ENCODE assay signal across 19 cellular contexts in genomic region chr22:29203456-29203855, GRCh38. TPM values are rescaled to one million over a fixed set of nuclear protein-coding genes. Genes with fewer than 3 reads are reported as not detected.
DNase-seq lines count a peak whose midpoint lies in the region; ATAC-seq and TF ChIP-seq lines count a peak whose summit lies in the region.
"Had no signal": no experiment of that assay in that cellular context is flagged by ENCODE, and none has a peak within 500 bp of the region (broad histone marks: within the 10 kb centered on the region; RNA-seq: fewer than 3 reads in every experiment).

No MANE protein-coding gene starts in this region.

- no peaks in the 10 kb centered on the region for H3K36me3 Mint-ChIP-seq in activated naive CD8-positive, alpha-beta T cell treated with anti-CD3 and anti-CD28 coated beads, Interleukin-2, amount 10 ng/mL, durations not matched to agents 7 days and 5 days
- no peaks in the 10 kb centered on the region for H3K36me3 Mint-ChIP-seq in activated naive CD8-positive, alpha-beta T cell treated with anti-CD3 and anti-CD28 coated beads, Interleukin-2, amount 50 U/mL, for 24 hours (ENCODE audit: low read depth)
- H3K36me3 Mint-ChIP-seq in endodermal cell (ENCODE audit: low read depth), result no peaks in the 10 kb centered on the region
- H3K36me3 Mint-ChIP-seq in activated naive CD4-positive, alpha-beta T cell treated with anti-CD3 and anti-CD28 coated beads, Interleukin-2, amount 50 U/mL, for 72 hours, result peaks cover 0 to 5% of the 10 kb centered on the region in 2 donors
- H3K36me3 Mint-ChIP-seq: naive thymus-derived CD4-positive, alpha-beta T cell had no signal

- H3K36me3 ChIP-seq in MM.1S (replicated peaks; ENCODE audit: insufficient read depth, low read length) (no peaks in the 10 kb centered on the region), endodermal cell (ENCODE audit: control insufficient read depth, insufficient read depth, low read length) (no peaks in the 10 kb centered on the region), upper lobe of left lung (no peaks in the 10 kb centered on the region)
- H3K36me3 ChIP-seq: esophagus squamous epithelium had no signal

- TF ChIP-seq POLR2A in upper lobe of left lung (IDR thresholded peaks at IDR 0.05), result no peak

- H3K27me3 ChIP-seq in MM.1S (replicated peaks; ENCODE audit: insufficient read depth, low read length), result no peaks in the 10 kb centered on the region
- no peaks in the 10 kb centered on the region for H3K27me3 ChIP-seq in endodermal cell (ENCODE audit: control insufficient read depth, insufficient read depth, low read length, poor library complexity, severe bottlenecking)
- peaks cover 0 to 7% (median 0%) of the 10 kb centered on the region in 4 donors for H3K27me3 ChIP-seq in upper lobe of left lung
- H3K27me3 ChIP-seq: testis had no signal

- peak overlapping the region; percentile 91; the same call in 1 of the 2 replicates for H3K27ac ChIP-seq in MM.1S (ENCODE audit: low read length)
- H3K27ac ChIP-seq in endodermal cell (ENCODE audit: low read depth, low read length), result no peak overlapping the region
- peak overlapping the region in 3 of 4 donors; percentile 78 to 93 (median 85) for H3K27ac ChIP-seq in upper lobe of left lung
- H3K27ac ChIP-seq: C4-2B, GM23248, RWPE1, testis had no signal

- peaks cover 38% of the 10 kb centered on the region for H3F3A ChIP-seq in MM.1S (ENCODE audit: insufficient read depth, low read length)

- peak overlapping the region; percentile 72 for H3K27ac Mint-ChIP-seq in activated naive CD8-positive, alpha-beta T cell treated with anti-CD3 and anti-CD28 coated beads, Interleukin-2, amount 10 ng/mL, durations not matched to agents 7 days and 5 days
- no peak overlapping the region for H3K27ac Mint-ChIP-seq in activated naive CD8-positive, alpha-beta T cell treated with anti-CD3 and anti-CD28 coated beads, Interleukin-2, amount 50 U/mL, for 24 hours
- no peak overlapping the region for H3K27ac Mint-ChIP-seq in endodermal cell
- H3K27ac Mint-ChIP-seq in activated naive CD4-positive, alpha-beta T cell treated with anti-CD3 and anti-CD28 coated beads, Interleukin-2, amount 50 U/mL, for 72 hours, result no peak overlapping the region
- H3K27ac Mint-ChIP-seq: naive thymus-derived CD4-positive, alpha-beta T cell had no signal

- peaks cover 11% of the 10 kb centered on the region for H3K79me2 ChIP-seq in MM.1S (ENCODE audit: low read length)

- peaks cover 62% of the 10 kb centered on the region for H3K27me3 Mint-ChIP-seq in activated naive CD8-positive, alpha-beta T cell treated with anti-CD3 and anti-CD28 coated beads, Interleukin-2, amount 10 ng/mL, durations not matched to agents 7 days and 5 days
- peaks cover 64% of the 10 kb centered on the region for H3K27me3 Mint-ChIP-seq in activated naive CD8-positive, alpha-beta T cell treated with anti-CD3 and anti-CD28 coated beads, Interleukin-2, amount 50 U/mL, for 24 hours
- peaks cover 4% of the 10 kb centered on the region for H3K27me3 Mint-ChIP-seq in endodermal cell (ENCODE audit: insufficient read depth)

- no peak overlapping the region for H2AFZ ChIP-seq in MM.1S (ENCODE audit: low read length)
- H2AFZ ChIP-seq: GM23248 had no signal

- H3K9me3 ChIP-seq in MM.1S (replicated peaks; ENCODE audit: insufficient read depth, low read length) (no peaks in the 10 kb centered on the region), endodermal cell (ENCODE audit: control insufficient read depth, low read length) (no peaks in the 10 kb centered on the region), upper lobe of left lung (no peaks in the 10 kb centered on the region)
- H3K9me3 ChIP-seq: esophagus squamous epithelium, testis had no signal

- peak overlapping the region; percentile 48; the same call in 1 of the 2 replicates for H3K4me2 ChIP-seq in MM.1S (ENCODE audit: low read depth, low read length)

- no peaks in the 10 kb centered on the region for H3K9me3 Mint-ChIP-seq in activated naive CD8-positive, alpha-beta T cell treated with anti-CD3 and anti-CD28 coated beads, Interleukin-2, amount 10 ng/mL, durations not matched to agents 7 days and 5 days
- no peaks in the 10 kb centered on the region for H3K9me3 Mint-ChIP-seq in activated naive CD8-positive, alpha-beta T cell treated with anti-CD3 and anti-CD28 coated beads, Interleukin-2, amount 50 U/mL, for 24 hours
- H3K9me3 Mint-ChIP-seq in endodermal cell, result no peaks in the 10 kb centered on the region
- no peaks in the 10 kb centered on the region for H3K9me3 Mint-ChIP-seq in activated naive CD4-positive, alpha-beta T cell treated with anti-CD3 and anti-CD28 coated beads, Interleukin-2, amount 50 U/mL, for 72 hours
- H3K9me3 Mint-ChIP-seq: naive thymus-derived CD4-positive, alpha-beta T cell had no signal

- H3K4me3 Mint-ChIP-seq in activated naive CD8-positive, alpha-beta T cell treated with anti-CD3 and anti-CD28 coated beads, Interleukin-2, amount 10 ng/mL, durations not matched to agents 7 days and 5 days, result peak overlapping the region; percentile 49
- H3K4me3 Mint-ChIP-seq in activated naive CD8-positive, alpha-beta T cell treated with anti-CD3 and anti-CD28 coated beads, Interleukin-2, amount 50 U/mL, for 24 hours, result no peak overlapping the region
- no peak overlapping the region for H3K4me3 Mint-ChIP-seq in endodermal cell

- no peak for TF ChIP-seq EP300 in upper lobe of left lung (IDR thresholded peaks at IDR 0.05)

- POLR2A ChIA-PET in activated naive CD8-positive, alpha-beta T cell treated with anti-CD3 and anti-CD28 coated beads, Interleukin-2, amount 10 ng/mL, durations not matched to agents 7 days and 5 days (lab: Charles Lee), result interaction anchor here (0.7 to 1.1 kb wide), 2 partner anchors 21 to 88 kb away, joined by 4 read pairs; no protein-coding TSS in a partner anchor

- no peak overlapping the region; the same call in 1 of the 2 replicates for H3K9ac ChIP-seq in MM.1S (ENCODE audit: low read length)
- H3K9ac ChIP-seq in endodermal cell (ENCODE audit: extremely low read depth, low read length, poor library complexity, severe bottlenecking), result no peak overlapping the region
- H3K9ac ChIP-seq: GM23248 had no signal

- 88 to 92% methylated on average over 3 to 4 of the region's 4 CpGs for WGBS in endodermal cell (ENCODE audit: insufficient coverage in 1 of 2, insufficient read length in 1 of 2), 2 experiments
- WGBS in upper lobe of left lung, 2 donors, result 41 to 67% methylated on average over 4 of the region's 4 CpGs

- no peak for DNase-seq in activated naive CD8-positive, alpha-beta T cell treated with anti-CD3 and anti-CD28 coated beads, Interleukin-2, amount 10 ng/mL, durations not matched to agents 7 days and 5 days
- DNase-seq in activated naive CD8-positive, alpha-beta T cell treated with anti-CD3 and anti-CD28 coated beads, Interleukin-2, amount 50 U/mL, for 24 hours, result no peak
- DNase-seq in MM.1S (peak; percentile 10), endodermal cell (peak; percentile 31), upper lobe of left lung (no peak)
- no peak for DNase-seq in activated CD8-positive, alpha-beta memory T cell treated with anti-CD3 and anti-CD28 coated beads, Interleukin-2, amount 50 U/mL, for 48 hours
- DNase-seq in activated naive CD4-positive, alpha-beta T cell treated with anti-CD3 and anti-CD28 coated beads, Interleukin-2, amount 50 U/mL, for 72 hours (ENCODE audit: low spot score in 2 of 2), result no peak
- DNase-seq: activated CD4-positive, alpha-beta T cell treated with anti-CD3 and anti-CD28 coated beads, Interleukin-2, amount 50 U/mL, for 4 hours; esophagus squamous epithelium; GM23248; NCI-H1105 treated with DMSO at 0.1 percent for 48 hours; NCI-H2107; NCI-H510A treated with DMSO at 0.1 percent for 48 hours; testis had no signal

- H3K4me3 ChIP-seq in MM.1S (ENCODE audit: low read length) (no peak overlapping the region), endodermal cell (ENCODE audit: low read length) (no peak overlapping the region), upper lobe of left lung (no peak overlapping the region)
- H3K4me3 ChIP-seq: esophagus squamous epithelium, GM23248, testis had no signal

- H3K4me1 Mint-ChIP-seq in activated naive CD8-positive, alpha-beta T cell treated with anti-CD3 and anti-CD28 coated beads, Interleukin-2, amount 10 ng/mL, durations not matched to agents 7 days and 5 days, result peaks cover 23% of the 10 kb centered on the region
- peaks cover 30% of the 10 kb centered on the region for H3K4me1 Mint-ChIP-seq in activated naive CD8-positive, alpha-beta T cell treated with anti-CD3 and anti-CD28 coated beads, Interleukin-2, amount 50 U/mL, for 24 hours
- peaks cover 17% of the 10 kb centered on the region for H3K4me1 Mint-ChIP-seq in endodermal cell

- TF ChIP-seq CTCF in MM.1S (IDR thresholded peaks at IDR 0.05; ENCODE audit: low read length), result no peak
- TF ChIP-seq CTCF in endodermal cell (conservative IDR thresholded peaks at IDR 0.05), result no peak
- TF ChIP-seq CTCF in upper lobe of left lung (IDR thresholded peaks at IDR 0.05), result no peak

- no peaks in the 10 kb centered on the region for H4K20me1 ChIP-seq in MM.1S (ENCODE audit: insufficient read depth, low read length)

- peaks cover 62% of the 10 kb centered on the region for H3K4me1 ChIP-seq in MM.1S (ENCODE audit: low read length)
- peaks cover 9% of the 10 kb centered on the region for H3K4me1 ChIP-seq in endodermal cell (ENCODE audit: control insufficient read depth, insufficient read depth, low read length)
- H3K4me1 ChIP-seq in upper lobe of left lung, result peaks cover 19 to 42% (median 35%) of the 10 kb centered on the region in 4 donors

- no peaks in the 10 kb centered on the region for H3K9me2 ChIP-seq in MM.1S (replicated peaks; ENCODE audit: insufficient read depth, low read length)

- no peak for ATAC-seq in activated naive CD8-positive, alpha-beta T cell treated with anti-CD3 and anti-CD28 coated beads, Interleukin-2, amount 10 ng/mL, durations not matched to agents 7 days and 5 days (ENCODE audit: low read depth)
- ATAC-seq in activated naive CD8-positive, alpha-beta T cell treated with anti-CD3 and anti-CD28 coated beads, Interleukin-2, amount 50 U/mL, for 24 hours, result no peak
- no peak for ATAC-seq in upper lobe of left lung (ENCODE audit: low FRiP score in 2 of 2)
- ATAC-seq in HG03135 (IDR thresholded peaks at IDR 0.05; ENCODE audit: unreplicated experiment), result no peak
- no peak for ATAC-seq in activated naive CD4-positive, alpha-beta T cell treated with anti-CD3 and anti-CD28 coated beads, Interleukin-2, amount 50 U/mL, for 72 hours

RNA-seq across cellular contexts. Expression of gene EMID1, which starts 2.2 kb away (rescaled TPM):
- not detected for total RNA-seq in activated naive CD8-positive, alpha-beta T cell treated with anti-CD3 and anti-CD28 coated beads, Interleukin-2, amount 10 ng/mL, durations not matched to agents 7 days and 5 days
- 10 to 100 TPM; 19.8 to 41.8 TPM for total RNA-seq in endodermal cell
- 29.6 TPM for polyA plus RNA-seq in endodermal cell (2013, experiment 1 of 2)
- polyA plus RNA-seq in endodermal cell (2013, experiment 2 of 2), result 23.9 TPM
- 10 to 100 TPM in 2 of 6 donors, 1 to 10 TPM in 4; 2.1 to 31.6 (median 8.4) TPM for total RNA-seq in upper lobe of left lung
- under 1 TPM in 1 of 2 donors, not detected in 1; 0.41 TPM for total RNA-seq in activated naive CD4-positive, alpha-beta T cell treated with anti-CD3 and anti-CD28 coated beads, Interleukin-2, amount 50 U/mL, for 72 hours
- total RNA-seq: A673, GM23248 had no signal
- polyA plus RNA-seq: GM23248; naive thymus-derived CD4-positive, alpha-beta T cell had no signal

Comparison
In these comparisons a context has a peak if more than half of its experiments do, and no peak if none do; other contexts are left out.
1. DNase-seq: peak in MM.1S (single experiment) and endodermal cell (single experiment); none in activated naive CD8-positive, alpha-beta T cell treated with anti-CD3 and anti-CD28 coated beads, Interleukin-2, amount 10 ng/mL, durations not matched to agents 7 days and 5 days (single experiment), activated naive CD8-positive, alpha-beta T cell treated with anti-CD3 and anti-CD28 coated beads, Interleukin-2, amount 50 U/mL, for 24 hours (single experiment), upper lobe of left lung (0 of 2), activated CD8-positive, alpha-beta memory T cell treated with anti-CD3 and anti-CD28 coated beads, Interleukin-2, amount 50 U/mL, for 48 hours (single experiment) and activated naive CD4-positive, alpha-beta T cell treated with anti-CD3 and anti-CD28 coated beads, Interleukin-2, amount 50 U/mL, for 72 hours (0 of 2).